9 cellular contexts compared by ENCODE assay signal in the genomic region with DNA sequence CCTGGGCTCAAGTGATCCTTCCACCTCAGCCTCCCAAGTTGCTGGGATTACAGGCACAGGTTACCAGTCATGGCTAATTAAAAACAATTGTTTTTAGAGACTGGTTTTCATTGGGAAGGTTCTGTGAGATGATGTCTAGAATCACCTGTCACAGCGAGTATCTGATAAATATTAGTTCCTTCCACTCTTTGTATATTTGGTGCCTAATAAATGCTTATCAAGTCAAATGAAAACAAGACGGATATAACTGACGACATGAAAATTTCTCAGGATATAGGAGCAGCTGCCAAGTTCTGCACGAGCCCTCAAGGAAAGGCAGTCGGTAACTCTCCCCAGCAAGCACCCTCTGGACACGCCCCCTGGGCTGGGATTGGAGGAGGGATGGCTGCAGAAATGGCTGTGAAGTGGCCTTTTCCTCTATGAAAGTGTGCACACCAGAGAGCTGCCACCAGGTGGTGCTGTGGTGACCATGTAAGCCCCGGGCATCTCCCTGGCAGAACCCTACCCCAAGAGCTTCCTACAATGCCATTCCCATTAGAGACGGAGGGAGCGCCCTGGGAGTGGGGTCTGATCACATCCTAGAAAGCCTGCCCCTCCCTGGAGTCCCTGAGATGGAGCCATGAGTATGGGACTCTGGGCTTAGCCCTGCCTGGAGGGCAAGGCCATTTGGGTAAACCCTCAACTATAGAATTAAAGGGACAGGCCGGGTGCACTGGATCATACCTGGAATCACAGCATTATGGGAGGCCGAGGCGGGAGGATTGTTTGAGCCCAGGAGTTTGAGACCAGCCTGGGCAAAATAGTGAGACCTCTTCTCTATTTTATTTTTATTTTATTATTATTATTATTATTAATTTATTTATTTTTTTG. TPM values are rescaled to one million over a fixed set of nuclear protein-coding genes. Genes with fewer than 3 reads are reported as not detected.
DNase-seq lines count a peak whose midpoint lies in the region; TF ChIP-seq lines count a peak whose summit lies in the region.
"Had no signal": no experiment of that assay in that cellular context is flagged by ENCODE, and none has a peak within 500 bp of the region (broad histone marks: within the 10 kb centered on the region; RNA-seq: fewer than 3 reads in every experiment).

No MANE protein-coding gene starts in this region.

- no peak for TF ChIP-seq POLR2A in esophagus squamous epithelium (IDR thresholded peaks at IDR 0.05)

- H3K27ac ChIP-seq in PC-9 (no peak overlapping the region), esophagus squamous epithelium (no peak overlapping the region)

- H3K4me1 ChIP-seq in PC-9 (replicated peaks; ENCODE audit: insufficient read depth) (no peaks in the 10 kb centered on the region), esophagus squamous epithelium (peaks cover 0 to 7% (median 2%) of the 10 kb centered on the region in 3 donors)

- no peaks in the 10 kb centered on the region for H3K36me3 ChIP-seq in PC-9 (ENCODE audit: low read depth)
- peaks cover 0 to 23% (median 0%) of the 10 kb centered on the region in 3 donors for H3K36me3 ChIP-seq in esophagus squamous epithelium

- no peaks in the 10 kb centered on the region for H4K20me1 ChIP-seq in PC-9 (ENCODE audit: insufficient read depth)

- POLR2A ChIA-PET in PC-9 (lab: Charles Lee; ENCODE audit: unreplicated experiment) = no interaction called here

- intact Hi-C loops in PC-9 (cut with micrococcal nuclease; ENCODE audit: unreplicated experiment) (no loop called here), esophagus squamous epithelium (cut with DNase I) (no loop called here)

- H3K27me3 ChIP-seq in PC-9 (ENCODE audit: insufficient read depth, low read depth) (no peaks in the 10 kb centered on the region), esophagus squamous epithelium (no peaks in the 10 kb centered on the region)

- H3K27ac Mint-ChIP-seq in nephron = peak overlapping the region; percentile 12 to 89 (median 34)

- no peaks in the 10 kb centered on the region for H3F3A ChIP-seq in PC-9 (ENCODE audit: insufficient read depth, low read depth)

- H3K9me3 Mint-ChIP-seq in nephron = no peaks in the 10 kb centered on the region

- no peaks in the 10 kb centered on the region for H3K9me2 ChIP-seq in PC-9 (ENCODE audit: insufficient read depth)

- CTCF ChIA-PET in PC-9 (lab: Charles Lee) = interaction anchor here (0.6 to 1.2 kb wide), 3 partner anchors 12 to 820 kb away, joined by 3 to 6 read pairs (median 3); partner anchors contain the start of gene OTUD3

- TF ChIP-seq CTCF in PC-9 (conservative IDR thresholded peaks at IDR 0.05) = peak; percentile 75
- peak; percentile 74 to 85 (median 78) for TF ChIP-seq CTCF in esophagus squamous epithelium (IDR thresholded peaks at IDR 0.05)
- peak; percentile 77 to 87 (median 83) for TF ChIP-seq CTCF in nephron (IDR thresholded peaks at IDR 0.05; ENCODE audit: unreplicated experiment in 3 of 3)

- no peak overlapping the region for H3K4me3 Mint-ChIP-seq in nephron

- no TSS peak for BruUV-seq in PC-9 (replicated peaks; lab: Mats Ljungman, UMichigan)

- 36 to 48% methylated on average over 9 to 11 of the region's 12 CpGs for WGBS in esophagus squamous epithelium, 2 donors

- no peak overlapping the region for H3K4me2 ChIP-seq in PC-9

- H3K4me3 ChIP-seq in PC-9 = no peak overlapping the region
- no peak overlapping the region for H3K4me3 ChIP-seq in esophagus squamous epithelium

- H3K36me3 Mint-ChIP-seq in nephron (ENCODE audit: low read depth) = no peaks in the 10 kb centered on the region

- H3K27me3 Mint-ChIP-seq in nephron (ENCODE audit: low read depth) = no peaks in the 10 kb centered on the region

- H3K9me3 ChIP-seq in PC-9 (ENCODE audit: insufficient read depth, low read depth) = no peaks in the 10 kb centered on the region
- H3K9me3 ChIP-seq in esophagus squamous epithelium = no peaks in the 10 kb centered on the region

- H3K4me1 Mint-ChIP-seq in nephron = peaks cover 9% of the 10 kb centered on the region

- H3K79me2 ChIP-seq in PC-9 (ENCODE audit: low read depth) = no peaks in the 10 kb centered on the region

- no peak overlapping the region for H2AFZ ChIP-seq in PC-9

- DNase-seq in NK-92 treated with Interleukin-12 subunit alpha and Interleukin-12 subunit beta, amount 100 ng/mL, for 24 hours (lab: John Stamatoyannopoulos, UW) = peak; percentile 50
- no peak for DNase-seq in NK-92 (lab: John Stamatoyannopoulos, UW; ENCODE audit: unreplicated experiment)
- DNase-seq in LHCN-M2 (ENCODE audit: low read depth) = peak; percentile 93
- peak; percentile 75 to 88 for DNase-seq in PC-9
- peak; percentile 65 for DNase-seq in activated T-cell treated with anti-CD3 and anti-CD28 coated beads for 4 hours
- no peak for DNase-seq in esophagus squamous epithelium (lab: John Stamatoyannopoulos, UW)
- peak; percentile 44 to 73 (median 63) for DNase-seq in stimulated activated naive CD4-positive, alpha-beta T cell (lab: John Stamatoyannopoulos, UW)

RNA-seq across cellular contexts. Expression of gene HTR6, which starts 50.9 kb away (rescaled TPM):
- total RNA-seq in LHCN-M2 (2014; rRNA removed) (not detected in 2 replicates), PC-9 (2021) (not detected in 2 replicates), esophagus squamous epithelium (not detected)
- polyA plus RNA-seq in LHCN-M2 (2012) = not detected
- total RNA-seq: urinary bladder had no signal
- polyA plus RNA-seq: urinary bladder had no signal

Comparison
In these comparisons a context has a peak if more than half of its experiments do, and no peak if none do; other contexts are left out.
1. DNase-seq: peak in NK-92 treated with Interleukin-12 subunit alpha and Interleukin-12 subunit beta, amount 100 ng/mL, for 24 hours (single experiment), LHCN-M2 (single experiment), PC-9 (2 of 2), activated T-cell treated with anti-CD3 and anti-CD28 coated beads for 4 hours (single experiment) and stimulated activated naive CD4-positive, alpha-beta T cell (6 of 6); none in NK-92 (single experiment) and esophagus squamous epithelium (single experiment).
2. Peak in every context shown above with its lines, with median percentiles within 50 percentile points of each other: CTCF ChIP-seq.